ENCODE assay signal across 9 cellular contexts in genomic region chr3:138426211-138426610, GRCh38. TPM values are rescaled to one million over a fixed set of nuclear protein-coding genes. Genes with fewer than 3 reads are reported as not detected.
A peak's percentile ranks its signal among the peaks of the same experiment; 100 is the strongest.
DNase-seq lines count a peak whose midpoint lies in the region; ATAC-seq, FAIRE-seq and TF ChIP-seq lines count a peak whose summit lies in the region.
"Had no signal": no experiment of that assay in that cellular context is flagged by ENCODE, and none has a peak within 500 bp of the region (broad histone marks: within the 10 kb centered on the region; RNA-seq: fewer than 3 reads in every experiment).

No MANE protein-coding gene starts in this region.

- H3K9me3 ChIP-seq in WERI-Rb-1 (ENCODE audit: severe bottlenecking): no peaks in the 10 kb centered on the region
- H3K9me3 ChIP-seq: esophagus squamous epithelium had no signal

- H3K27me3 ChIP-seq in WERI-Rb-1 (ENCODE audit: insufficient read depth, low read depth, severe bottlenecking): no peaks in the 10 kb centered on the region
- no peaks in the 10 kb centered on the region for H3K27me3 ChIP-seq in kidney epithelial cell (ENCODE audit: control insufficient read depth, insufficient read depth, low read length)

- no peak for ATAC-seq in HG02610 (IDR thresholded peaks at IDR 0.05; ENCODE audit: unreplicated experiment)

- no peak overlapping the region for H3K4me3 ChIP-seq in WERI-Rb-1 (ENCODE audit: low read depth, low read length)
- no peak overlapping the region for H3K4me3 ChIP-seq in kidney epithelial cell (ENCODE audit: low read depth, low read length)
- no peak overlapping the region for H3K4me3 ChIP-seq in coronary artery
- H3K4me3 ChIP-seq: esophagus squamous epithelium had no signal

- no peak for DNase-seq in WERI-Rb-1
- DNase-seq in kidney epithelial cell (ENCODE audit: low read depth): no peak
- DNase-seq in coronary artery (ENCODE audit: low spot score): no peak
- DNase-seq in occipital lobe (lab: John Stamatoyannopoulos, UW): no peak
- DNase-seq in urothelium cell line (ENCODE audit: low spot score): no peak
- DNase-seq: esophagus squamous epithelium had no signal

- FAIRE-seq in A204.1 (lab: Jason Lieb, UNC) (peak; percentile 80), urothelium cell line (lab: Jason Lieb, UNC) (no peak)

- no peaks in the 10 kb centered on the region for H3K36me3 ChIP-seq in WERI-Rb-1
- no peaks in the 10 kb centered on the region for H3K36me3 ChIP-seq in kidney epithelial cell (ENCODE audit: control insufficient read depth, insufficient read depth, low read length)
- H3K36me3 ChIP-seq: esophagus squamous epithelium had no signal

- peak; percentile 29 for TF ChIP-seq CTCF in GM12873 (IDR thresholded peaks at IDR 0.05; ENCODE audit: insufficient read depth, low read depth, low read length, missing control alignments)
- peak; percentile 54 for TF ChIP-seq CTCF in WERI-Rb-1 (IDR thresholded peaks at IDR 0.05; ENCODE audit: low read depth, low read length)
- TF ChIP-seq CTCF in kidney epithelial cell (IDR thresholded peaks at IDR 0.05; ENCODE audit: insufficient read depth, low read length, poor library complexity, severe bottlenecking): peak; percentile 61
- TF ChIP-seq CTCF in coronary artery (IDR thresholded peaks at IDR 0.05): no peak

- H3K27ac ChIP-seq in WERI-Rb-1 (no peak overlapping the region), coronary artery (no peak overlapping the region)
- H3K27ac ChIP-seq: esophagus squamous epithelium had no signal

RNA-seq across cellular contexts. Expression of gene ESYT3, which starts 8.2 kb away (rescaled TPM):
- 1.9 and 3.5 TPM in 2 replicates for total RNA-seq in kidney epithelial cell
- total RNA-seq in occipital lobe: 0.31 TPM
